In the genomic region with DNA sequence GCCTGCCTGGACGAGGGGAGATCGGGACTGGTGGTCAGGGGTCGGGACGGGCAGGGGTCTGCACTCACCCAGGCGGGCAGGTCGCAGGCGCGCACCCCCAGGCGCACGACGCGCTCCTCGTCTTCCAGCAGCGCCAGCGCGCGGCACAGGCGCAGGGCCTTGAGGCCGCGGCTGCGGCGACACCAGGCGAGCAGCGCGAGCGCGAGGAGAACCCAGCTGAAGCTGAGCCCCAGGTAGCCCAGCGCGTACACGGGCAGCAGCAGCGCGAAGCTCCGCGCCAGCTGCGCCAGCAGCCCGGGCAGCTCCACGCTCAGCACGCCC, we compare ENCODE assay signal across 8 cellular contexts. TPM values are rescaled to one million over a fixed set of nuclear protein-coding genes. Genes with fewer than 3 reads are reported as not detected.
DNase-seq lines count a peak whose midpoint lies in the region; ATAC-seq and TF ChIP-seq lines count a peak whose summit lies in the region.

No MANE protein-coding gene starts in this region.

- H3K36me3 Mint-ChIP-seq in CD4-positive, alpha-beta T cell (ENCODE audit: low read depth), result peaks cover 23% of the 10 kb centered on the region

- H2AFZ ChIP-seq in osteoblast (ENCODE audit: low read length), result no peak overlapping the region

- H3K9me3 Mint-ChIP-seq in CD4-positive, alpha-beta T cell, result no peaks in the 10 kb centered on the region

- peaks cover 40% of the 10 kb centered on the region for H3K4me1 Mint-ChIP-seq in CD4-positive, alpha-beta T cell (ENCODE audit: low read depth)

- H3K36me3 ChIP-seq in osteoblast (ENCODE audit: insufficient read depth, low read length) (no peaks in the 10 kb centered on the region), aorta (ENCODE audit: control insufficient read depth in 1 of 2, insufficient read depth in 2 of 2, low read length in 1 of 2) (no peaks in the 10 kb centered on the region)

- peaks cover 46% of the 10 kb centered on the region for H3K79me2 ChIP-seq in osteoblast (ENCODE audit: insufficient read depth, low read length)

- ATAC-seq in CD4-positive, alpha-beta T cell (ENCODE audit: poor library complexity), result peak; percentile 49
- ATAC-seq in GM18870 (IDR thresholded peaks at IDR 0.05; ENCODE audit: unreplicated experiment), result peak; percentile 34
- ATAC-seq in HG03066 (IDR thresholded peaks at IDR 0.05; ENCODE audit: low read depth, unreplicated experiment), result peak; percentile 42
- ATAC-seq in aorta (ENCODE audit: low FRiP score), result peak; percentile 70

- WGBS in aorta, 2 donors, result 0% methylated on average over 28 to 38 of the region's 38 CpGs

- POLR2A ChIA-PET in CD4-positive, alpha-beta T cell (lab: Charles Lee), result interaction anchor here (0.8 to 10.0 kb wide), 21 partner anchors 14 to 148 kb away, joined by 3 to 256 read pairs (median 5); a partner anchor contains a TSS

- H3K4me1 ChIP-seq in osteoblast (ENCODE audit: insufficient read depth, low read length) (peaks cover 16% of the 10 kb centered on the region), aorta (ENCODE audit: control insufficient read depth in 1 of 2, insufficient read depth in 2 of 2, low read length in 2 of 2) (no peaks in the 10 kb centered on the region)

- H4K20me1 ChIP-seq in osteoblast (ENCODE audit: insufficient read depth, low read length), result peaks cover 8% of the 10 kb centered on the region

- peak overlapping the region; percentile 91 for H3K27ac ChIP-seq in CD4-positive, alpha-beta T cell (ENCODE audit: low read depth, low read length)
- H3K27ac ChIP-seq in osteoblast (ENCODE audit: low read depth, low read length) (peak overlapping the region; percentile 95), aorta (ENCODE audit: low read depth in 1 of 2, low read length in 2 of 2) (peak overlapping the region; percentile 93 to 98)

- H3K27me3 ChIP-seq in CD4-positive, alpha-beta T cell (ENCODE audit: control insufficient read depth, insufficient read depth, low read length), result no peaks in the 10 kb centered on the region
- H3K27me3 ChIP-seq in osteoblast (ENCODE audit: insufficient read depth, low read length), result no peaks in the 10 kb centered on the region
- H3K27me3 ChIP-seq in aorta (ENCODE audit: control insufficient read depth in 1 of 2, insufficient read depth in 2 of 2, low read length in 1 of 2), result no peaks in the 10 kb centered on the region

- H3K4me3 ChIP-seq in osteoblast (ENCODE audit: insufficient read depth, low read length) (peak overlapping the region; percentile 91), aorta (ENCODE audit: low read length in 2 of 2) (peak overlapping the region; percentile 94 to 97)

- intact Hi-C loops in CD4-positive, alpha-beta T cell (cut with DNase I, micrococcal nuclease), result loop anchor here (1.0 to 10.0 kb wide), 8 partner anchors 14 to 125 kb away; a partner anchor contains a TSS
- intact Hi-C loops in aorta (cut with DNase I), result loop anchor here (1.0 to 5.0 kb wide), 4 partner anchors 33 to 125 kb away; a partner anchor contains a TSS

- CTCF ChIA-PET in CD4-positive, alpha-beta T cell (lab: Charles Lee), result interaction anchor here (0.7 to 1.9 kb wide), 10 partner anchors 10 to 124 kb away, joined by 3 to 8 read pairs (median 4); a partner anchor contains a TSS

- peak overlapping the region; percentile 90 for H3K4me2 ChIP-seq in osteoblast (ENCODE audit: insufficient read depth, low read length)

- H3K27ac Mint-ChIP-seq in CD4-positive, alpha-beta T cell, result peak overlapping the region; percentile 92

- no peaks in the 10 kb centered on the region for H3K27me3 Mint-ChIP-seq in CD4-positive, alpha-beta T cell

- peak overlapping the region; percentile 89 for H3K4me3 Mint-ChIP-seq in CD4-positive, alpha-beta T cell

- DNase-seq in CD4-positive, alpha-beta T cell, result peak in 9 of 10 experiments; percentile 38 to 73 (median 66)
- DNase-seq in NCI-H526 (lab: John Stamatoyannopoulos, UW) (peak; percentile 47 to 91), globus pallidus (ENCODE audit: low spot score) (peak; percentile 59), osteoblast (ENCODE audit: insufficient read length, low spot score, missing footprints) (no peak), aorta (peak; percentile 84 to 85)
- peak in 3 of 4 experiments; percentile 47 to 79 (median 55) for DNase-seq in activated naive CD4-positive, alpha-beta T cell (lab: John Stamatoyannopoulos, UW)

- peak; percentile 20 for TF ChIP-seq CTCF in CD4-positive, alpha-beta T cell (IDR thresholded peaks at IDR 0.05)
- no peak for TF ChIP-seq CTCF in osteoblast (IDR thresholded peaks at IDR 0.05; ENCODE audit: extremely low read depth, low read depth, low read length)

- no peaks in the 10 kb centered on the region for H3K9me3 ChIP-seq in CD4-positive, alpha-beta T cell (ENCODE audit: control insufficient read depth, low read length)
- H3K9me3 ChIP-seq in osteoblast (ENCODE audit: low read depth, low read length), result no peaks in the 10 kb centered on the region
- H3K9me3 ChIP-seq in aorta (ENCODE audit: control insufficient read depth, low read length), result no peaks in the 10 kb centered on the region

RNA-seq across cellular contexts. Expression of a gene that starts 0.3 kb away (rescaled TPM):
- total RNA-seq in CD4-positive, alpha-beta T cell, result 100 to 1,000 TPM; 106 to 112 TPM
- total RNA-seq in osteoblast, result 126 and 132 TPM in 2 replicates
- 100 to 1,000 TPM; 146 to 172 TPM for total RNA-seq in aorta
- 10 to 100 TPM; 30.6 to 69.1 TPM for polyA plus RNA-seq in aorta

RNA-seq across cellular contexts. Expression of a gene that starts 27.4 kb away (rescaled TPM):
- total RNA-seq in CD4-positive, alpha-beta T cell, result 10 to 100 TPM; 12.9 to 14.1 TPM
- total RNA-seq in osteoblast (5.9 and 8.0 TPM in 2 replicates), aorta (10 to 100 TPM; 24.7 to 36.5 TPM)
- 10 to 100 TPM; 17.1 to 19.5 TPM for polyA plus RNA-seq in aorta
